ENCODE assay signal across 12 cellular contexts in genomic region chr2:117997872-117998454, GRCh38.
"Had no signal": no experiment of that assay in that cellular context is flagged by ENCODE, and none has a peak within 500 bp of the region (broad histone marks: within the 10 kb centered on the region; RNA-seq: fewer than 3 reads in every experiment).

No MANE protein-coding gene starts in this region.

- H3K27ac Mint-ChIP-seq: activated naive CD4-positive, alpha-beta T cell treated with anti-CD3 and anti-CD28 coated beads, Interleukin-2, amount 50 U/mL, for 24 hours; mesothelial cell of epicardium; neural progenitor cell had no signal

- H3K9me3 Mint-ChIP-seq: activated naive CD4-positive, alpha-beta T cell treated with anti-CD3 and anti-CD28 coated beads, Interleukin-2, amount 50 U/mL, for 24 hours; mesothelial cell of epicardium; neural progenitor cell had no signal

- DNase-seq: activated CD4-positive, alpha-beta T cell treated with anti-CD3 and anti-CD28 coated beads, Interleukin-2, amount 50 U/mL, for 48 hours; activated CD4-positive, CD25-positive, alpha-beta regulatory T cell treated with anti-CD3 and anti-CD28 coated beads, Interleukin-2, amount 50 U/mL, for 72 hours; activated effector memory CD4-positive, alpha-beta T cell treated with Interleukin-2 at 50 U/mL for 16 hours; adrenal gland; kidney glomerular epithelial cell; stimulated activated CD4-positive, alpha-beta T cell treated with anti-CD3 and anti-CD28 coated beads, Interleukin-1b, Interleukin-23, amount 100 ng/mL, for 48 hours; stomach had no signal

- H3K4me1 Mint-ChIP-seq: mesothelial cell of epicardium, neural progenitor cell had no signal

- H3K27ac ChIP-seq: cardiac muscle cell, neural progenitor cell, stomach, thoracic aorta had no signal

- H3K27me3 Mint-ChIP-seq: activated naive CD4-positive, alpha-beta T cell treated with anti-CD3 and anti-CD28 coated beads, Interleukin-2, amount 50 U/mL, for 24 hours had no signal

- H3K27me3 ChIP-seq: adrenal gland, cardiac muscle cell, neural progenitor cell, stomach had no signal

- H3K9me3 ChIP-seq: adrenal gland, stomach, thoracic aorta had no signal

- H3K36me3 ChIP-seq: neural progenitor cell had no signal

- H3K4me3 Mint-ChIP-seq: activated naive CD4-positive, alpha-beta T cell treated with anti-CD3 and anti-CD28 coated beads, Interleukin-2, amount 50 U/mL, for 24 hours; mesothelial cell of epicardium; neural progenitor cell had no signal

- H3K4me3 ChIP-seq: adrenal gland, cardiac muscle cell, neural progenitor cell, stomach, thoracic aorta had no signal
